In the genomic region with DNA sequence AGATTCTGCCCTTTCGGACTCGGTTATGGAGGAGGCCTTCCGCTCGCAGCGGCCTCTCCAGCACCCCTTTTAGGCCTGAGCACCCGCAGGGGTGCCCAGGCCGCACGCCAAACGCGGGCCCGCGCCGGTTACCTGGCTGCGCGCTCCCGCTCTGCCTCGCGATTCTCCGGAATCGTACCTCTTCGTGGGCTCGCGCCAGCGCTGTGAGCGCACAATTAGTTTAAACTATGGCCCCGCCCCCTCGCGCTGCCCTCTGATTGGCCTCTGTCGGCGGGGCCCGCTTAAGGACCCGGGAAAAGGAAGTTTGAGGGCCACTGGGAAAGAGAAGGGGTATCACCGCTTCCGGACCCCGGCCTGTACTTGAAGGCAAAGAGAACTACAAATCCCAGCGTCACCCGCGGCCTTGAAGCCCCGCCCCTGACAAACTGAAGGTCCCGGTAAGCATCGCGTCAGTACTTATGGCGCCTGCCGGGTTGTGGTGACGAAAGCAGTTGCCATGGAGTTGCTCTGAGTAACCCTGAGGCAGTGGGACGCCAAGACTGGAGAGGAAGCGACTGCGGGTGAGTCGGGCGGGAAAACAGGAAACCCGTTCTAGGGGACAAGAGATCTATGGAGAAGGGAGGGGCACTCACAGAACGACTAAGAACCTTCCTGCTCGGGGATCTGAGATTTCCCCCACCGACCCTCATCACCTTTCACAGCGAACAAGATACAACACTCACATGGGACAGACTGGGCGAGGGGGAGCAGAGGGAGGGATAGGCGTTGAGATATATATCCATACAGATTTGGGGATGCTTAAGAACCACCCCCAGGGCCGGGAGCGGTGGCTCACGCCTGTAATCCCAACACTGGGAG, we compare ENCODE assay signal across 1 cellular context.
TF ChIP-seq lines count a peak whose summit lies in the region.

A gene with protein sequence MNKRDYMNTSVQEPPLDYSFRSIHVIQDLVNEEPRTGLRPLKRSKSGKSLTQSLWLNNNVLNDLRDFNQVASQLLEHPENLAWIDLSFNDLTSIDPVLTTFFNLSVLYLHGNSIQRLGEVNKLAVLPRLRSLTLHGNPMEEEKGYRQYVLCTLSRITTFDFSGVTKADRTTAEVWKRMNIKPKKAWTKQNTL (plus strand): TSS at position 525 of the 858 bp plus-strand sequence. CDS start 8,234 bp downstream, outside the sequence.
A gene with protein sequence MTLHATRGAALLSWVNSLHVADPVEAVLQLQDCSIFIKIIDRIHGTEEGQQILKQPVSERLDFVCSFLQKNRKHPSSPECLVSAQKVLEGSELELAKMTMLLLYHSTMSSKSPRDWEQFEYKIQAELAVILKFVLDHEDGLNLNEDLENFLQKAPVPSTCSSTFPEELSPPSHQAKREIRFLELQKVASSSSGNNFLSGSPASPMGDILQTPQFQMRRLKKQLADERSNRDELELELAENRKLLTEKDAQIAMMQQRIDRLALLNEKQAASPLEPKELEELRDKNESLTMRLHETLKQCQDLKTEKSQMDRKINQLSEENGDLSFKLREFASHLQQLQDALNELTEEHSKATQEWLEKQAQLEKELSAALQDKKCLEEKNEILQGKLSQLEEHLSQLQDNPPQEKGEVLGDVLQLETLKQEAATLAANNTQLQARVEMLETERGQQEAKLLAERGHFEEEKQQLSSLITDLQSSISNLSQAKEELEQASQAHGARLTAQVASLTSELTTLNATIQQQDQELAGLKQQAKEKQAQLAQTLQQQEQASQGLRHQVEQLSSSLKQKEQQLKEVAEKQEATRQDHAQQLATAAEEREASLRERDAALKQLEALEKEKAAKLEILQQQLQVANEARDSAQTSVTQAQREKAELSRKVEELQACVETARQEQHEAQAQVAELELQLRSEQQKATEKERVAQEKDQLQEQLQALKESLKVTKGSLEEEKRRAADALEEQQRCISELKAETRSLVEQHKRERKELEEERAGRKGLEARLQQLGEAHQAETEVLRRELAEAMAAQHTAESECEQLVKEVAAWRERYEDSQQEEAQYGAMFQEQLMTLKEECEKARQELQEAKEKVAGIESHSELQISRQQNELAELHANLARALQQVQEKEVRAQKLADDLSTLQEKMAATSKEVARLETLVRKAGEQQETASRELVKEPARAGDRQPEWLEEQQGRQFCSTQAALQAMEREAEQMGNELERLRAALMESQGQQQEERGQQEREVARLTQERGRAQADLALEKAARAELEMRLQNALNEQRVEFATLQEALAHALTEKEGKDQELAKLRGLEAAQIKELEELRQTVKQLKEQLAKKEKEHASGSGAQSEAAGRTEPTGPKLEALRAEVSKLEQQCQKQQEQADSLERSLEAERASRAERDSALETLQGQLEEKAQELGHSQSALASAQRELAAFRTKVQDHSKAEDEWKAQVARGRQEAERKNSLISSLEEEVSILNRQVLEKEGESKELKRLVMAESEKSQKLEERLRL (N-terminal part only) (minus strand): TSS at position 217 of the 858 bp plus-strand sequence. CDS start 44,599 bp downstream, outside the sequence.

TF ChIP-seq in GM12878, 131 proteins besides CTCF, POLR2A, EP300 and RAD21 (continued from another document and continues in another):
- TF ChIP-seq CUX1 (IDR thresholded peaks at IDR 0.05; ENCODE audit: insufficient replicate concordance, low read depth, low read length), result no peak
- no peak; the same call in 1 of the 2 replicates for TF ChIP-seq TAF1 (IDR thresholded peaks at IDR 0.05; ENCODE audit: borderline replicate concordance, low read depth, low read length)
- TF ChIP-seq SMARCA5 (IDR thresholded peaks at IDR 0.05), result no peak
- peak in 1 of 2 experiments; percentile 47; a peak in 1 of 4 replicates for TF ChIP-seq CEBPB (IDR thresholded peaks at IDR 0.05; ENCODE audit: borderline replicate concordance in 1 of 2, low read depth in 2 of 2, low read length in 2 of 2)
- TF ChIP-seq HCFC1 (IDR thresholded peaks at IDR 0.05; ENCODE audit: low read length), result peak; percentile 92
- TF ChIP-seq LARP7 (IDR thresholded peaks at IDR 0.05), result no peak
- TF ChIP-seq IRF4 (IDR thresholded peaks at IDR 0.05; ENCODE audit: low read depth, low read length), result no peak
- TF ChIP-seq ZNF622 (IDR thresholded peaks at IDR 0.05), result no peak
- TF ChIP-seq KAT2A (conservative IDR thresholded peaks at IDR 0.05; ENCODE audit: control insufficient read depth, low read depth, low read length), result no peak
- no peak for TF ChIP-seq MYC (IDR thresholded peaks at IDR 0.05; ENCODE audit: insufficient read depth, insufficient read length, insufficient replicate concordance, low read length, severe bottlenecking)
- TF ChIP-seq ZNF384 (IDR thresholded peaks at IDR 0.05; ENCODE audit: borderline replicate concordance, low read depth, low read length), result no peak
- TF ChIP-seq SMAD5 (IDR thresholded peaks at IDR 0.05; ENCODE audit: low read depth), result no peak
- no peak for TF ChIP-seq ZSCAN29 (IDR thresholded peaks at IDR 0.05)
- no peak for TF ChIP-seq JUNB (IDR thresholded peaks at IDR 0.05)
- peak; percentile 69 for TF ChIP-seq SPI1 (IDR thresholded peaks at IDR 0.05; ENCODE audit: borderline replicate concordance, insufficient read depth, low read depth, low read length)
- TF ChIP-seq SUZ12 (IDR thresholded peaks at IDR 0.05; ENCODE audit: unreplicated experiment), result no peak
- no peak for TF ChIP-seq NFYA (IDR thresholded peaks at IDR 0.05; ENCODE audit: borderline replicate concordance, low read depth, low read length)
- TF ChIP-seq RUNX3 (IDR thresholded peaks at IDR 0.05; ENCODE audit: low read length), result peak; percentile 21; the same call in 1 of the 2 replicates
- TF ChIP-seq E4F1 (IDR thresholded peaks at IDR 0.05; ENCODE audit: borderline replicate concordance, partially characterized antibody), result peak; percentile 63
- TF ChIP-seq TARDBP (IDR thresholded peaks at IDR 0.05; ENCODE audit: borderline replicate concordance), result no peak
- TF ChIP-seq NFXL1 (IDR thresholded peaks at IDR 0.05; ENCODE audit: borderline replicate concordance), result no peak
- TF ChIP-seq ASH2L (IDR thresholded peaks at IDR 0.05; ENCODE audit: borderline replicate concordance, low read depth), result 0 out of 2 replicates have a peak, but pooled peaks have one; percentile 41
- TF ChIP-seq RCOR1 (conservative IDR thresholded peaks at IDR 0.05; ENCODE audit: low read depth, low read length), result no peak
- no peak for TF ChIP-seq ZNF217 (IDR thresholded peaks at IDR 0.05)
- TF ChIP-seq BMI1 (IDR thresholded peaks at IDR 0.05; ENCODE audit: borderline replicate concordance), result peak; percentile 97
- TF ChIP-seq PAX8 (IDR thresholded peaks at IDR 0.05), result no peak
- peak; percentile 90 for TF ChIP-seq GABPA (IDR thresholded peaks at IDR 0.05; ENCODE audit: low read depth)
- TF ChIP-seq TCF3 (IDR thresholded peaks at IDR 0.05; ENCODE audit: borderline replicate concordance, insufficient read depth, low read depth, low read length), result no peak
- TF ChIP-seq CHD1 (IDR thresholded peaks at IDR 0.05; ENCODE audit: low read depth, low read length), result no peak
- peak; percentile 98 for TF ChIP-seq CREM (IDR thresholded peaks at IDR 0.05; ENCODE audit: low read depth)
- no peak for TF ChIP-seq CBX5 (IDR thresholded peaks at IDR 0.05; ENCODE audit: low read depth)
- no peak for TF ChIP-seq ZNF687 (IDR thresholded peaks at IDR 0.05)
- no peak for TF ChIP-seq ZZZ3 (IDR thresholded peaks at IDR 0.05; ENCODE audit: control insufficient read depth, insufficient read length, low read depth)
- TF ChIP-seq BACH1 (IDR thresholded peaks at IDR 0.05; ENCODE audit: borderline replicate concordance), result peak; percentile 47; the same call in 1 of the 2 replicates
